ENCODE assay signal across 16 cellular contexts in the genomic region with DNA sequence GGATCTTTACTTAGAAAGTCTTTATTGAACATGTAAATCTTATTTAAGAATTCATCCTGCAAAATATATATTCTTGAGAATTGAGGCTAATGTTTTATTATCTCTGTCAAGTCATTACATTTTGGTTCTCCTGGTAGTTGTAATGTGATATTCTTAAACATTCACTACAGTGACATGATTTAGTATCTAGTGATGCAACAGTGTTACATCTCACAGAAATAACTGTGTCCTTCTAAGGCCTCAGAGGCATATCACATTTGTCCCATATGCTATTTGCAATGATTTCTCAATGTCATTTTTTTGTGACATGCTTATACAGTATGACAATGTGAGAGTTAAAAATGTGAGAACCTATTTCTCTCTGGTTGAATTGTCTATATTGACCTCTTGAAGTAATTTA. TPM values are rescaled to one million over a fixed set of nuclear protein-coding genes. Genes with fewer than 3 reads are reported as not detected.
DNase-seq lines count a peak whose midpoint lies in the region; ATAC-seq, FAIRE-seq and TF ChIP-seq lines count a peak whose summit lies in the region.
"Had no signal": no experiment of that assay in that cellular context is flagged by ENCODE, and none has a peak within 500 bp of the region (broad histone marks: within the 10 kb centered on the region; RNA-seq: fewer than 3 reads in every experiment).

No MANE protein-coding gene starts in this region.

- H3K27ac Mint-ChIP-seq in astrocyte (ENCODE audit: unreplicated experiment), result no peak overlapping the region

- no peak overlapping the region for H4K8ac ChIP-seq in mesenchymal stem cell (ENCODE audit: low read length)

- no peak overlapping the region for H3K4me2 ChIP-seq in astrocyte (ENCODE audit: low read length)
- H3K4me2 ChIP-seq in mesenchymal stem cell (ENCODE audit: low read length, poor library complexity, severe bottlenecking), result no peak overlapping the region
- H3K4me2 ChIP-seq: BLaER1 had no signal

- H3K79me2 ChIP-seq in astrocyte (ENCODE audit: insufficient read depth, low read length), result peaks cover 7% of the 10 kb centered on the region

- H3K27me3 Mint-ChIP-seq in astrocyte (ENCODE audit: low read depth, unreplicated experiment), result no peaks in the 10 kb centered on the region

- no peaks in the 10 kb centered on the region for H3K36me3 Mint-ChIP-seq in astrocyte (ENCODE audit: low read depth, unreplicated experiment)

- no peak overlapping the region for H3K18ac ChIP-seq in mesenchymal stem cell (ENCODE audit: low read depth in 1 of 2, low read length in 2 of 2)

- no peak overlapping the region for H4K91ac ChIP-seq in mesenchymal stem cell (ENCODE audit: low read length)

- peaks cover 4% of the 10 kb centered on the region for H3K79me1 ChIP-seq in mesenchymal stem cell (replicated peaks; ENCODE audit: low read length, poor library complexity, severe bottlenecking)

- no peak overlapping the region for H2BK120ac ChIP-seq in mesenchymal stem cell (ENCODE audit: low read depth, low read length)

- no peak for TF ChIP-seq CTCF in astrocyte (IDR thresholded peaks at IDR 0.05; ENCODE audit: insufficient read depth, low read depth, low read length)

- H3K4me1 ChIP-seq in astrocyte (ENCODE audit: insufficient read depth, low read length) (no peaks in the 10 kb centered on the region), mesenchymal stem cell (ENCODE audit: control insufficient read depth, insufficient read depth, low read depth, low read length) (no peaks in the 10 kb centered on the region)
- H3K4me1 ChIP-seq: BLaER1 had no signal

- H3K27me3 ChIP-seq in astrocyte (ENCODE audit: insufficient read depth, low read length) (no peaks in the 10 kb centered on the region), mesenchymal stem cell (ENCODE audit: control insufficient read depth in 1 of 2, insufficient read depth in 1 of 2, low read length in 2 of 2) (no peaks in the 10 kb centered on the region)
- H3K27me3 ChIP-seq: BLaER1 had no signal

- no peak overlapping the region for H2AK5ac ChIP-seq in mesenchymal stem cell (ENCODE audit: low read length, severe bottlenecking)

- H3K36me3 ChIP-seq in astrocyte (ENCODE audit: insufficient read depth, low read length), result no peaks in the 10 kb centered on the region
- H3K36me3 ChIP-seq in mesenchymal stem cell (ENCODE audit: control insufficient read depth in 1 of 2, insufficient read depth in 2 of 2, low read depth in 1 of 2, low read length in 2 of 2), result peaks cover 0 to 5% of the 10 kb centered on the region in 2 experiments
- H3K36me3 ChIP-seq: BLaER1 had no signal

- DNase-seq in HCEC 1CT (peak; percentile 11), M059J (ENCODE audit: low read depth) (peak; percentile 2), astrocyte (ENCODE audit: low read depth) (no peak), mesenchymal stem cell (peak; percentile 30), NCI-H1092 (lab: John Stamatoyannopoulos, UW) (no peak), putamen (ENCODE audit: low spot score) (no peak)
- no peak for DNase-seq in activated CD4-positive, CD25-positive, alpha-beta regulatory T cell (lab: John Stamatoyannopoulos, UW)
- DNase-seq: DMS 273 treated with DMSO at 0.1 percent for 48 hours, GM23248, NCI-H1048, NCI-H1694 treated with DMSO at 0.1 percent for 48 hours, NCI-H510A treated with DMSO at 0.1 percent for 48 hours had no signal

- no peak overlapping the region for H2BK12ac ChIP-seq in mesenchymal stem cell (ENCODE audit: low read length in 2 of 2)

- H3K9me3 ChIP-seq in astrocyte (ENCODE audit: insufficient read depth, low read depth, low read length) (no peaks in the 10 kb centered on the region), mesenchymal stem cell (ENCODE audit: control insufficient read depth, low read length) (peaks cover 4% of the 10 kb centered on the region)
- H3K9me3 ChIP-seq: BLaER1 had no signal

- H3K27ac ChIP-seq in astrocyte (ENCODE audit: low read depth, low read length) (no peak overlapping the region), mesenchymal stem cell (ENCODE audit: low read length, poor library complexity, severe bottlenecking) (no peak overlapping the region)
- H3K27ac ChIP-seq: BLaER1, GM23248, RWPE1 had no signal

- H2AFZ ChIP-seq in astrocyte (ENCODE audit: low read depth, low read length) (no peak overlapping the region), mesenchymal stem cell (ENCODE audit: low read depth, low read length) (no peak overlapping the region)
- H2AFZ ChIP-seq: GM23248 had no signal

- peaks cover 12% of the 10 kb centered on the region for H3K4me1 Mint-ChIP-seq in astrocyte (ENCODE audit: low read depth, unreplicated experiment)

- peak; percentile 81 for FAIRE-seq in astrocyte (lab: Jason Lieb, UNC)

- H3K4me3 Mint-ChIP-seq in astrocyte (ENCODE audit: unreplicated experiment), result no peak overlapping the region

- H3K4ac ChIP-seq in mesenchymal stem cell (ENCODE audit: low read depth in 1 of 2, low read length in 2 of 2), result no peak overlapping the region

- ATAC-seq in HG02981 (IDR thresholded peaks at IDR 0.05; ENCODE audit: unreplicated experiment), result no peak

- H3K4me3 ChIP-seq in astrocyte (ENCODE audit: insufficient read depth, low read depth, low read length) (no peak overlapping the region), mesenchymal stem cell (ENCODE audit: insufficient read depth in 1 of 2, low read depth in 1 of 2, low read length in 2 of 2) (no peak overlapping the region)
- H3K4me3 ChIP-seq: BLaER1, GM23248 had no signal

- no peak overlapping the region for H2BK5ac ChIP-seq in mesenchymal stem cell (ENCODE audit: low read depth, low read length, poor library complexity, severe bottlenecking)

- H3K9ac ChIP-seq in astrocyte (ENCODE audit: low read length) (no peak overlapping the region), mesenchymal stem cell (ENCODE audit: low read length) (no peak overlapping the region)
- H3K9ac ChIP-seq: BLaER1, GM23248 had no signal

- no peak overlapping the region for H2BK15ac ChIP-seq in mesenchymal stem cell (ENCODE audit: low read depth, poor library complexity, severe bottlenecking)

- no peak overlapping the region for H3K23ac ChIP-seq in mesenchymal stem cell (ENCODE audit: low read length in 2 of 2)

- no peak overlapping the region for H3K14ac ChIP-seq in mesenchymal stem cell (ENCODE audit: low read length in 2 of 2)

- H4K20me1 ChIP-seq in astrocyte (ENCODE audit: insufficient read depth, low read length), result no peaks in the 10 kb centered on the region
- H4K20me1 ChIP-seq: BLaER1 had no signal

- H3K9me3 Mint-ChIP-seq in astrocyte (ENCODE audit: unreplicated experiment), result no peaks in the 10 kb centered on the region

RNA-seq across cellular contexts. Expression of a gene that starts 34.1 kb away (rescaled TPM):
- total RNA-seq in M059J (2014; rRNA removed; shearing (Covaris generic)), result 14.9 and 18.4 TPM in 2 replicates
- total RNA-seq in astrocyte, result 33.0 and 33.7 TPM in 2 replicates
- 19.5 TPM for polyA plus RNA-seq in mesenchymal stem cell (2013, experiment 1 of 2)
- polyA plus RNA-seq in mesenchymal stem cell (2013, experiment 2 of 2), result 20.5 TPM
- total RNA-seq: OCI-LY7 had no signal

Comparison
In these comparisons a context has a peak if more than half of its experiments do, and no peak if none do; other contexts are left out.
1. DNase-seq: peak in HCEC 1CT (single experiment), M059J (single experiment) and mesenchymal stem cell (single experiment); none in astrocyte (single experiment), activated CD4-positive, CD25-positive, alpha-beta regulatory T cell (0 of 4), NCI-H1092 (single experiment) and putamen (single experiment).